Comparison of ENCODE assay signal across 18 cellular contexts in the genomic region with DNA sequence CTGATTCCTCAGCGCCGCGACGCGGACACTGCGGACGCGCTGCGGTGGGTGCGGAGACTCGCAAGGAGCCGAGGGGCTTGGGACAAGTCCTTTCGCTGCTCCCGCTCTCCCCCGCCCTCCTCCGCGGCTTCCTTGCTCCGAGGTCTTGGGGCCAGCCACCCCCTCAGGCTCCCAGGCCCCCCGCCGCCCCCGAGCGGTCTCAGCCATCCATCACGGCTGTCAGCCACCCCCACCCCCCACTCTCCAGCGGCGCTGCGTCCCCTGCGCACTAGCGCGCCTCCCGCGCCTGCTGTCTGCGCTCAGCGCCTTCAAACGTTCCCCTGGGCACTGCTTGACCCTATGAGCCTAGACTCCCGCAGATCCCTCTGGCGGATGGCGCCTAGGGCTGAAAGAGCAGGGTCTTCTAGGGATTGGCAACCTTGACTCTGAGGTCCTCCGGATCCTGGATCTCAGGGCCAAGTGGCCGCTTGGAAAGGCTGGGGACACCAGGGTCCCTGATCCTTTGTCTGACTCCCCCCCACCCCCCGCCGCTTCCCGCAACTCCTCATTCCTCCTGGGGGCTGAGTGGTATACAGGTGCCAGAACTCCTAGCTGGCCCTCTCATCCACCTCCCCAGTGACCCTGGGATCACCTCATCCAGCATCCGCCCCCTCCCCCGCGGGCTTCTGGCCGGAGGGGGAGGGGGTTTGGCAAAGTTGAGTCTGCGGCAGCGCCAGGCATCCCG. TPM values are rescaled to one million over a fixed set of nuclear protein-coding genes. Genes with fewer than 3 reads are reported as not detected.
DNase-seq lines count a peak whose midpoint lies in the region; ATAC-seq and TF ChIP-seq lines count a peak whose summit lies in the region.
"Had no signal": no experiment of that assay in that cellular context is flagged by ENCODE, and none has a peak within 500 bp of the region (broad histone marks: within the 10 kb centered on the region; RNA-seq: fewer than 3 reads in every experiment).

No MANE protein-coding gene starts in this region.

- CTCF ChIA-PET in CD4-positive, alpha-beta T cell (lab: Charles Lee): no interaction called here

- intact Hi-C loops in CD4-positive, alpha-beta T cell (cut with DNase I, micrococcal nuclease): no loop called here

- TF ChIP-seq CTCF in WERI-Rb-1 (IDR thresholded peaks at IDR 0.05; ENCODE audit: low read depth, low read length): no peak
- no peak for TF ChIP-seq CTCF in neural cell (IDR thresholded peaks at IDR 0.05; ENCODE audit: poor library complexity, severe bottlenecking)
- no peak for TF ChIP-seq CTCF in CD4-positive, alpha-beta T cell (IDR thresholded peaks at IDR 0.05)
- TF ChIP-seq CTCF in GM10266 (IDR thresholded peaks at IDR 0.05; ENCODE audit: control insufficient read depth, insufficient read depth, low read depth, missing control alignments): no peak

- peak overlapping the region; percentile 98 for H3K4me2 ChIP-seq in neural cell (ENCODE audit: low read length)

- H3K4me1 Mint-ChIP-seq in CD4-positive, alpha-beta T cell (ENCODE audit: low read depth): no peaks in the 10 kb centered on the region

- no peak for TF ChIP-seq RAD21 in neural cell (conservative IDR thresholded peaks at IDR 0.05)

- no peaks in the 10 kb centered on the region for H3K9me3 Mint-ChIP-seq in CD4-positive, alpha-beta T cell

- H3K4me3 ChIP-seq in WERI-Rb-1 (ENCODE audit: low read depth, low read length) (peak overlapping the region; percentile 45), neural cell (ENCODE audit: low read length) (peak overlapping the region; percentile 86)
- H3K4me3 ChIP-seq: SJSA1 had no signal

- DNase-seq in NCI-H2227 (lab: John Stamatoyannopoulos, UW; ENCODE audit: unreplicated experiment): peak; percentile 40
- DNase-seq in NCI-H2227 treated with DMSO at 0.1 percent for 48 hours (lab: John Stamatoyannopoulos, UW): no peak
- DNase-seq in ELF-1 (ENCODE audit: low read depth, low spot score): peak; percentile 33
- peak; percentile 38 for DNase-seq in WERI-Rb-1
- no peak for DNase-seq in DMS153 treated with DMSO at 0.1 percent for 48 hours (lab: John Stamatoyannopoulos, UW; ENCODE audit: unreplicated experiment)
- no peak for DNase-seq in CD4-positive, alpha-beta T cell
- DNase-seq in GM10266 (ENCODE audit: extremely low spot score): no peak
- DNase-seq: Caco-2, DMS79 treated with DMSO at 0.1 percent for 48 hours, GDM1, MV-4-11, NCI-H2107, NCI-H510A had no signal

- H3K4me3 Mint-ChIP-seq in CD4-positive, alpha-beta T cell: no peak overlapping the region

- no peaks in the 10 kb centered on the region for H3K9me2 ChIP-seq in neural cell (ENCODE audit: insufficient read depth, low read length)

- peaks cover 44% of the 10 kb centered on the region for H3K79me2 ChIP-seq in neural cell (replicated peaks; ENCODE audit: insufficient read depth, low read length)

- no peaks in the 10 kb centered on the region for H3F3A ChIP-seq in neural cell (ENCODE audit: insufficient read depth, low read length, poor library complexity, severe bottlenecking)

- H3K9me3 ChIP-seq in WERI-Rb-1 (ENCODE audit: severe bottlenecking): no peaks in the 10 kb centered on the region
- no peaks in the 10 kb centered on the region for H3K9me3 ChIP-seq in neural cell (ENCODE audit: low read length)
- H3K9me3 ChIP-seq in CD4-positive, alpha-beta T cell (ENCODE audit: control insufficient read depth, low read length): no peaks in the 10 kb centered on the region
- H3K9me3 ChIP-seq: Caco-2 had no signal

- no peaks in the 10 kb centered on the region for H3K36me3 Mint-ChIP-seq in CD4-positive, alpha-beta T cell (ENCODE audit: low read depth)

- ATAC-seq in CD4-positive, alpha-beta T cell (ENCODE audit: poor library complexity): no peak
- ATAC-seq: HCT116 had no signal

- H3K27ac ChIP-seq in WERI-Rb-1 (no peak overlapping the region), neural cell (ENCODE audit: low read length) (peak overlapping the region; percentile 92)
- no peak overlapping the region for H3K27ac ChIP-seq in CD4-positive, alpha-beta T cell (ENCODE audit: low read depth, low read length)
- H3K27ac ChIP-seq: C4-2B, RWPE1, SJSA1 had no signal

- peaks cover 79% of the 10 kb centered on the region for H3K27me3 Mint-ChIP-seq in CD4-positive, alpha-beta T cell

- peaks cover 32% of the 10 kb centered on the region for H3K27me3 ChIP-seq in WERI-Rb-1 (ENCODE audit: insufficient read depth, low read depth, severe bottlenecking)
- H3K27me3 ChIP-seq in neural cell (ENCODE audit: insufficient read depth, low read depth, low read length): peaks cover 11% of the 10 kb centered on the region
- peaks cover 90% of the 10 kb centered on the region for H3K27me3 ChIP-seq in CD4-positive, alpha-beta T cell (ENCODE audit: control insufficient read depth, insufficient read depth, low read length)

- H3K36me3 ChIP-seq in WERI-Rb-1: no peaks in the 10 kb centered on the region
- H3K36me3 ChIP-seq in neural cell (ENCODE audit: insufficient read depth, low read length): no peaks in the 10 kb centered on the region
- H3K36me3 ChIP-seq: SJSA1 had no signal

- H4K20me1 ChIP-seq in neural cell (ENCODE audit: insufficient read depth): no peaks in the 10 kb centered on the region

- TF ChIP-seq EP300 in neural cell (conservative IDR thresholded peaks at IDR 0.05; ENCODE audit: poor library complexity, severe bottlenecking): no peak

- no peak overlapping the region for H2AFZ ChIP-seq in neural cell (ENCODE audit: low read depth, low read length)

- H3K9ac ChIP-seq in neural cell (ENCODE audit: low read length): peak overlapping the region; percentile 87

- no peak overlapping the region for H3K27ac Mint-ChIP-seq in CD4-positive, alpha-beta T cell

- POLR2A ChIA-PET in CD4-positive, alpha-beta T cell (lab: Charles Lee): no interaction called here

TF ChIP-seq in neural cell, 6 proteins besides CTCF, POLR2A, EP300 and RAD21:
- TF ChIP-seq REST (IDR thresholded peaks at IDR 0.05; ENCODE audit: borderline replicate concordance) (peak; percentile 27), MXI1 (conservative IDR thresholded peaks at IDR 0.05; ENCODE audit: poor library complexity, severe bottlenecking) (no peak)

RNA-seq across cellular contexts. Expression of gene SLC12A5, which starts 1.4 kb away (rescaled TPM):
- 53.1 and 74.4 TPM in 2 replicates for polyA plus RNA-seq in neural cell
- 68.2 and 69.4 TPM in 2 replicates for polyA minus RNA-seq in neural cell
- 1 to 10 TPM; 1.3 to 2.4 TPM for total RNA-seq in CD4-positive, alpha-beta T cell
- total RNA-seq: SJSA1 had no signal

RNA-seq across cellular contexts. Expression of gene MMP9, which starts 21.7 kb away (rescaled TPM):
- polyA plus RNA-seq in neural cell: not detected in 2 replicates
- polyA minus RNA-seq in neural cell: not detected in 2 replicates
- total RNA-seq in CD4-positive, alpha-beta T cell: 1 to 10 TPM; 1.6 to 2.2 TPM
- total RNA-seq: SJSA1 had no signal

RNA-seq across cellular contexts. Expression of gene ZNF335, which starts 58.4 kb away (rescaled TPM):
- polyA plus RNA-seq in neural cell: 12.8 and 18.9 TPM in 2 replicates
- polyA minus RNA-seq in neural cell: 25.4 and 26.5 TPM in 2 replicates
- 10 to 100 TPM; 67.3 to 74.6 TPM for total RNA-seq in CD4-positive, alpha-beta T cell

RNA-seq across cellular contexts. Expression of gene NCOA5, which starts 59.3 kb away (rescaled TPM):
- 23.0 and 29.9 TPM in 2 replicates for polyA plus RNA-seq in neural cell
- 41.3 and 41.4 TPM in 2 replicates for polyA minus RNA-seq in neural cell
- 10 to 100 TPM in 1 of 2 experiments, 1 to 10 TPM in 1; 9.7 to 10.5 TPM for total RNA-seq in CD4-positive, alpha-beta T cell

Comparison
In these comparisons a context has a peak if more than half of its experiments do, and no peak if none do; other contexts are left out.
1. DNase-seq: peak in NCI-H2227 (single experiment), ELF-1 (single experiment) and WERI-Rb-1 (single experiment); none in NCI-H2227 treated with DMSO at 0.1 percent for 48 hours (single experiment), DMS153 treated with DMSO at 0.1 percent for 48 hours (single experiment), CD4-positive, alpha-beta T cell (0 of 10) and GM10266 (single experiment).